ENCODE assay signal across 1 cellular context in the genomic region with DNA sequence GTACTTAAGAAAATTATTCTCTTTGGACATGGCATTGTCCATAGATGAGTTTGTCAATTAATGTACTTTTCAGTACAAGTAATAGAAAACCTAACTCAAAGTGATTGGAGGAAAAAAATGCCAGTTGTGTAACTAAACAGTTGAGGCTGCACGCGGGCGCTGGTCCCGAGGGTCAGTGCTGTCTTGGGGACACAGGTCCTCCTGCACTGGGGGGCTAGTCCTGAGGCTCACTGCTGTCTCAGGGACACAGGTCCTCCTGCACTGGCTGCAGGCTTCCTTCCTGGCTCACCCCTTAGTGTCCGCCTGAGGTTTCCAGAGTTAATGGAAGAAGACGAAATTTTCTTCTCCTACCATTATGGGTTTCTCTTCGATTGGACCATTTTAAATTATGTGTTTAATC.
TF ChIP-seq lines count a peak whose summit lies in the region.

No MANE protein-coding gene starts in this region.

TF ChIP-seq in H1, 55 proteins besides CTCF, POLR2A, EP300 and RAD21:
- TF ChIP-seq TAF7 (optimal IDR thresholded peaks at IDR 0.05; ENCODE audit: borderline replicate concordance, low read depth, low read length) = no peak
- no peak for TF ChIP-seq CHD7 (IDR thresholded peaks at IDR 0.05; ENCODE audit: insufficient replicate concordance, low read length)
- TF ChIP-seq RFX5 (IDR thresholded peaks at IDR 0.05; ENCODE audit: borderline replicate concordance, low read depth, low read length) = no peak
- no peak for TF ChIP-seq CBX5 (IDR thresholded peaks at IDR 0.05; ENCODE audit: low read depth, low read length)
- no peak for TF ChIP-seq JUN (IDR thresholded peaks at IDR 0.05; ENCODE audit: low read depth, low read length)
- no peak for TF ChIP-seq SIN3A (conservative IDR thresholded peaks at IDR 0.05 in 1 of 2, IDR thresholded peaks at IDR 0.05 in 1 of 2; ENCODE audit: low read depth in 1 of 2, low read length in 2 of 2)
- no peak for TF ChIP-seq MAX (IDR thresholded peaks at IDR 0.05)
- TF ChIP-seq TCF12 (IDR thresholded peaks at IDR 0.05; ENCODE audit: low read depth, low read length) = no peak
- TF ChIP-seq KDM5A (IDR thresholded peaks at IDR 0.05; ENCODE audit: low read length) = no peak
- no peak for TF ChIP-seq SP1 (IDR thresholded peaks at IDR 0.05; ENCODE audit: low read depth, low read length)
- TF ChIP-seq EZH2 (IDR thresholded peaks at IDR 0.05; ENCODE audit: low read depth, low read length, severe bottlenecking) = no peak
- TF ChIP-seq CEBPB (IDR thresholded peaks at IDR 0.05; ENCODE audit: low read depth, low read length) = no peak
